In genomic region chr20:2752631-2753455, GRCh38 we compare ENCODE assay signal across 8 cellular contexts. TPM values are rescaled to one million over a fixed set of nuclear protein-coding genes. Genes with fewer than 3 reads are reported as not detected.
DNase-seq lines count a peak whose midpoint lies in the region; ATAC-seq and TF ChIP-seq lines count a peak whose summit lies in the region.

No MANE protein-coding gene starts in this region.

- peaks cover 28% of the 10 kb centered on the region for H3K4me1 ChIP-seq in lower lobe of right lung
- peaks cover 20 to 31% of the 10 kb centered on the region in 2 donors for H3K4me1 ChIP-seq in thoracic aorta (ENCODE audit: control insufficient read depth in 1 of 2, low read depth in 2 of 2)

- ATAC-seq in lower lobe of right lung = peak; percentile 2 to 11
- ATAC-seq in thoracic aorta (ENCODE audit: insufficient number of reproducible peaks, low FRiP score, low read depth) = no peak
- no peak for ATAC-seq in GM18858 (IDR thresholded peaks at IDR 0.05; ENCODE audit: unreplicated experiment)

- H3K4me3 ChIP-seq in lower lobe of right lung = peak overlapping the region; percentile 59
- H3K4me3 ChIP-seq in thoracic aorta = peak overlapping the region; percentile 65

- peaks cover 24% of the 10 kb centered on the region for H3K27me3 ChIP-seq in lower lobe of right lung (ENCODE audit: low read depth)
- H3K27me3 ChIP-seq in thoracic aorta (replicated peaks; ENCODE audit: insufficient read depth) = no peaks in the 10 kb centered on the region

- H3K4me3 Mint-ChIP-seq in chondrocyte (ENCODE audit: unreplicated experiment) = peak overlapping the region; percentile 66

- peak; percentile 17 for DNase-seq in COR-L47 (lab: John Stamatoyannopoulos, UW)
- peak; percentile 66 for DNase-seq in HK-2 (ENCODE audit: unreplicated experiment)
- peak in 4 of 5 donors; percentile 28 to 40 (median 39) for DNase-seq in T-helper 1 cell
- DNase-seq in chondrocyte (ENCODE audit: low spot score) = no peak
- DNase-seq in lower lobe of right lung = peak; percentile 64
- DNase-seq in thoracic aorta (ENCODE audit: low spot score) = no peak
- DNase-seq in NCI-H1048 (lab: John Stamatoyannopoulos, UW) = no peak

- peaks cover 64% of the 10 kb centered on the region for H3K27me3 Mint-ChIP-seq in chondrocyte (ENCODE audit: low read depth)

- H3K9me3 Mint-ChIP-seq in chondrocyte (ENCODE audit: low read depth) = no peaks in the 10 kb centered on the region

- peaks cover 2% of the 10 kb centered on the region for H3K36me3 Mint-ChIP-seq in chondrocyte (ENCODE audit: low read depth)

- intact Hi-C loops in lower lobe of right lung (cut with DNase I) = no loop called here

- H3K27ac ChIP-seq in lower lobe of right lung = no peak overlapping the region
- no peak overlapping the region for H3K27ac ChIP-seq in thoracic aorta

- H3K4me1 Mint-ChIP-seq in chondrocyte (ENCODE audit: low read depth) = peaks cover 20% of the 10 kb centered on the region

- TF ChIP-seq CTCF in chondrocyte (IDR thresholded peaks at IDR 0.05) (peak; percentile 84), lower lobe of right lung (IDR thresholded peaks at IDR 0.05) (peak; percentile 69), thoracic aorta (IDR thresholded peaks at IDR 0.05) (peak; percentile 44)

- H3K9me3 ChIP-seq in lower lobe of right lung (no peaks in the 10 kb centered on the region), thoracic aorta (no peaks in the 10 kb centered on the region)

- H3K36me3 ChIP-seq in lower lobe of right lung (no peaks in the 10 kb centered on the region), thoracic aorta (no peaks in the 10 kb centered on the region)

- H3K27ac Mint-ChIP-seq in chondrocyte (ENCODE audit: unreplicated experiment) = no peak overlapping the region

RNA-seq across cellular contexts. Expression of gene CPXM1, which starts 47.6 kb away (rescaled TPM):
- total RNA-seq in chondrocyte (6.2 to 6.4 TPM (median 6.3 TPM) in 3 replicates), lower lobe of right lung (10.2 TPM), thoracic aorta (not detected)

Comparison
In these comparisons a context has a peak if more than half of its experiments do, and no peak if none do; other contexts are left out.
1. DNase-seq: peak in COR-L47 (single experiment), HK-2 (single experiment), T-helper 1 cell (4 of 5) and lower lobe of right lung (single experiment); none in chondrocyte (single experiment), thoracic aorta (single experiment) and NCI-H1048 (single experiment).
2. ATAC-seq: peak in lower lobe of right lung (2 of 2); none in thoracic aorta (single experiment) and GM18858 (single experiment).
3. Peak in every context shown above with its lines, with median percentiles within 50 percentile points of each other: CTCF ChIP-seq.